Comparison of ENCODE assay signal across 8 cellular contexts in the genomic region with DNA sequence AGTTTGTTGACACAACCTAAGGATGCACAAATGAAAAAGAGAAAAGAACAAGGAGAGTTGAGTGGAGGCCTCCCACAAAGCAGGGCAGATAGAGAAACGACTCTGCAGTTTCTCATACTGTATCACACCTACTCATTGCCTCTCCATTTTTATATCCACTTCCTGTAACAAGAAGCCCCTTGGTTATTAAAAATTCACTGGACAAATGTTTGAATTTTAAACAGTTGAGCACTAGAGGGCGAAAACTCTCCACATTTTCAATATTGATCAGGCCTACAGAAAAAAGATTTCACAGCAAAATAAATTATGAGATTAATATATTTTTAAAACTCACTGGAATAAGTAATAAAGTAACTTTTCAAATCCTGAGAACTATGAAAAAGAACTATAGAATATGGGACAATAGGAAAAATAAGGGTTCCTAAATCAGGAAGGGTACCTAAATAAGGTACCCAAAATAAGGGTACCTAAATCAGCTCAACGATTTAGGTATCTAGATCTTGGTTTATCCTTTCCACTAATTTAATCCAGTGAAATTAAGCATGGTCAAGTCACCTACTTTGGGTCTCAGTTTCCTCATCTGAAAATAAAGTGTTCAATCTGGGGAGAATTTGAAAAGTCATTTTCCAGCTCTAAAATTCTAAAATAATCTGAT. TPM values are rescaled to one million over a fixed set of nuclear protein-coding genes. Genes with fewer than 3 reads are reported as not detected.
DNase-seq lines count a peak whose midpoint lies in the region; ATAC-seq, FAIRE-seq and TF ChIP-seq lines count a peak whose summit lies in the region.

No MANE protein-coding gene starts in this region.

- H3K4me2 ChIP-seq in H9 (ENCODE audit: insufficient read depth, insufficient read length, low read length) (no peak overlapping the region), OCI-LY1 (ENCODE audit: low read length) (no peak overlapping the region)

- no CpG with 5 or more reads among the region's 3 CpGs for WGBS in H9 (ENCODE audit: extremely low coverage, insufficient read length, low lambda C conversion rate)
- 34 to 42% (median 40%) methylated on average over 3 of the region's 3 CpGs for WGBS in small intestine, 3 donors

- no peak overlapping the region for H2BK5ac ChIP-seq in H9 (ENCODE audit: insufficient read length, low read length)

- peak overlapping the region in 2 of 7 donors; percentile 12 to 22 for H3K27ac Mint-ChIP-seq in CD4-positive, alpha-beta memory T cell
- H3K27ac Mint-ChIP-seq in H9, result no peak overlapping the region

- no peak overlapping the region for H3K4me3 ChIP-seq in CD4-positive, alpha-beta memory T cell (ENCODE audit: low read length in 2 of 2)
- no peak overlapping the region for H3K4me3 ChIP-seq in OCI-LY1 (ENCODE audit: low read depth, low read length, poor library complexity, severe bottlenecking)
- no peak overlapping the region for H3K4me3 ChIP-seq in epithelial cell of proximal tubule (ENCODE audit: low read depth, low read length)
- no peak overlapping the region for H3K4me3 ChIP-seq in small intestine (ENCODE audit: low read depth in 1 of 2, low read length in 2 of 2)

- H4K5ac ChIP-seq in H9 (ENCODE audit: insufficient read length, low read depth, low read length), result no peak overlapping the region

- no peak overlapping the region for H2BK120ac ChIP-seq in H9 (ENCODE audit: low read depth, low read length, poor library complexity, severe bottlenecking)

- no peak overlapping the region for H3K18ac ChIP-seq in H9 (ENCODE audit: insufficient read length, low read depth, low read length)

- no peaks in the 10 kb centered on the region for H3K36me3 ChIP-seq in CD4-positive, alpha-beta memory T cell (ENCODE audit: insufficient read depth, low read length)
- peaks cover 13% of the 10 kb centered on the region; the same call in 1 of the 2 replicates for H3K36me3 ChIP-seq in OCI-LY1 (ENCODE audit: insufficient read depth, low read length)
- H3K36me3 ChIP-seq in small intestine (ENCODE audit: control insufficient read depth in 2 of 2, insufficient read depth in 2 of 2, low read length in 2 of 2), result peaks cover 0 to 3% of the 10 kb centered on the region in 2 donors

- no peaks in the 10 kb centered on the region for H3F3A ChIP-seq in OCI-LY1 (ENCODE audit: insufficient read depth, low read length)

- ATAC-seq in GM19035 (IDR thresholded peaks at IDR 0.05; ENCODE audit: unreplicated experiment) (no peak), GM18519 (IDR thresholded peaks at IDR 0.05; ENCODE audit: low FRiP score, unreplicated experiment) (no peak), GM21390 (IDR thresholded peaks at IDR 0.05; ENCODE audit: unreplicated experiment) (no peak)

- no peak overlapping the region for H4K8ac ChIP-seq in H9 (replicated peaks; ENCODE audit: insufficient read length, low read depth, low read length)

- no peak overlapping the region for H3K4me3 Mint-ChIP-seq in CD4-positive, alpha-beta memory T cell
- no peak overlapping the region for H3K4me3 Mint-ChIP-seq in H9

- H3K9me3 Mint-ChIP-seq in CD4-positive, alpha-beta memory T cell, result no peaks in the 10 kb centered on the region
- no peaks in the 10 kb centered on the region for H3K9me3 Mint-ChIP-seq in H9

- peak; percentile 92 for FAIRE-seq in small intestine (lab: Jason Lieb, UNC)

- H3K23me2 ChIP-seq in H9 (ENCODE audit: insufficient read length, low read depth, low read length, poor library complexity, severe bottlenecking), result no peaks in the 10 kb centered on the region

- H3K9ac ChIP-seq in H9 (ENCODE audit: extremely low read depth, insufficient read length, low read length), result no peak overlapping the region
- H3K9ac ChIP-seq in OCI-LY1 (ENCODE audit: low read length), result no peak overlapping the region

- H3K27me3 ChIP-seq in CD4-positive, alpha-beta memory T cell (ENCODE audit: insufficient read depth, low read length), result no peaks in the 10 kb centered on the region
- H3K27me3 ChIP-seq in H9 (ENCODE audit: insufficient read depth, low read length) (no peaks in the 10 kb centered on the region), OCI-LY1 (ENCODE audit: insufficient read depth, low read length) (no peaks in the 10 kb centered on the region), small intestine (ENCODE audit: control insufficient read depth in 2 of 2, insufficient read depth in 2 of 2, low read length in 2 of 2) (no peaks in the 10 kb centered on the region)

- H3K9me3 ChIP-seq in CD4-positive, alpha-beta memory T cell (ENCODE audit: control insufficient read depth in 1 of 2, low read length in 2 of 2), result no peaks in the 10 kb centered on the region
- H3K9me3 ChIP-seq in H9 (ENCODE audit: control insufficient read depth, low read depth, low read length), result no peaks in the 10 kb centered on the region
- H3K9me3 ChIP-seq in OCI-LY1 (ENCODE audit: low read length), result no peaks in the 10 kb centered on the region
- no peaks in the 10 kb centered on the region for H3K9me3 ChIP-seq in small intestine (ENCODE audit: control insufficient read depth, low read depth)

- no peaks in the 10 kb centered on the region for H3K4me1 ChIP-seq in CD4-positive, alpha-beta memory T cell (ENCODE audit: insufficient read depth, low read length)
- H3K4me1 ChIP-seq in H9 (ENCODE audit: insufficient read depth, low read length) (no peaks in the 10 kb centered on the region), OCI-LY1 (ENCODE audit: insufficient read depth, low read length, severe bottlenecking) (no peaks in the 10 kb centered on the region), small intestine (ENCODE audit: control insufficient read depth in 2 of 2, insufficient read depth in 1 of 2, low read depth in 1 of 2, low read length in 1 of 2) (peaks cover 0 to 2% of the 10 kb centered on the region in 2 donors)

- H3K27me3 Mint-ChIP-seq in CD4-positive, alpha-beta memory T cell, result no peaks in the 10 kb centered on the region
- H3K27me3 Mint-ChIP-seq in H9 (ENCODE audit: low read depth), result no peaks in the 10 kb centered on the region

- H2BK20ac ChIP-seq in H9 (ENCODE audit: low read depth, low read length, poor library complexity, severe bottlenecking), result no peak overlapping the region

- no peak overlapping the region for H3K27ac ChIP-seq in CD4-positive, alpha-beta memory T cell (ENCODE audit: low read depth, low read length)
- H3K27ac ChIP-seq in H9 (ENCODE audit: insufficient read length, low read depth, low read length) (no peak overlapping the region), OCI-LY1 (ENCODE audit: low read depth, low read length, poor library complexity, severe bottlenecking) (no peak overlapping the region), small intestine (ENCODE audit: low read depth in 1 of 2, low read length in 1 of 2) (no peak overlapping the region)

- H3K36me3 Mint-ChIP-seq in CD4-positive, alpha-beta memory T cell, result peaks cover 22 to 35% of the 10 kb centered on the region in 2 donors
- H3K36me3 Mint-ChIP-seq in H9 (ENCODE audit: insufficient read depth in 1 of 3, low read depth in 3 of 3), result peaks cover 0 to 16% (median 12%) of the 10 kb centered on the region in 3 experiments; a peak in 5 of 7 replicates

- intact Hi-C loops in CD4-positive, alpha-beta memory T cell (cut with micrococcal nuclease), result loop anchor here (1.0 kb wide), 1 partner anchor 518 kb away; no protein-coding TSS in a partner anchor

- H3K4me1 Mint-ChIP-seq in CD4-positive, alpha-beta memory T cell, result peaks cover 0 to 1% (median 0%) of the 10 kb centered on the region in 4 donors
- H3K4me1 Mint-ChIP-seq in H9, result 0 out of 4 replicates have a peak, but pooled peaks cover 0 to 2% of the 10 kb centered on the region in 2 experiments

- H3K79me2 ChIP-seq in H9 (ENCODE audit: insufficient read depth, low read length) (no peaks in the 10 kb centered on the region), OCI-LY1 (ENCODE audit: insufficient read depth, low read length) (no peaks in the 10 kb centered on the region)

- TF ChIP-seq CTCF in H9 (conservative IDR thresholded peaks at IDR 0.05) (peak; percentile 53), OCI-LY1 (IDR thresholded peaks at IDR 0.05; ENCODE audit: low read length) (peak; percentile 52), epithelial cell of proximal tubule (conservative IDR thresholded peaks at IDR 0.05; ENCODE audit: low read depth, low read length) (peak; percentile 58)

- H3T11ph ChIP-seq in H9 (ENCODE audit: low read length), result no peak overlapping the region

- peak in 3 of 5 donors; percentile 3 to 11 (median 10) for DNase-seq in CD4-positive, alpha-beta memory T cell
- DNase-seq in H9 (no peak), epithelial cell of proximal tubule (ENCODE audit: low read depth) (no peak), small intestine (peak; percentile 37)

- H2BK12ac ChIP-seq in H9 (ENCODE audit: insufficient read length, low read depth, low read length), result no peak overlapping the region

- no peak overlapping the region for H3K4ac ChIP-seq in H9 (ENCODE audit: low read depth, low read length)

- H3K9me2 ChIP-seq in OCI-LY1 (ENCODE audit: low read depth, low read length), result no peaks in the 10 kb centered on the region

- H4K20me1 ChIP-seq in H9 (ENCODE audit: control insufficient read depth, insufficient read depth, insufficient read length), result no peaks in the 10 kb centered on the region
- no peaks in the 10 kb centered on the region for H4K20me1 ChIP-seq in OCI-LY1 (ENCODE audit: insufficient read depth, low read length)

- H3K79me1 ChIP-seq in H9 (ENCODE audit: insufficient read depth, low read depth, low read length, poor library complexity, severe bottlenecking), result no peaks in the 10 kb centered on the region

- no peak overlapping the region for H4K91ac ChIP-seq in H9 (ENCODE audit: insufficient read length, low read depth, low read length)

- H3K14ac ChIP-seq in H9 (ENCODE audit: insufficient read depth, low read length), result no peak overlapping the region

- H2AK5ac ChIP-seq in H9 (ENCODE audit: insufficient read length, low read length), result no peak overlapping the region

- H2AFZ ChIP-seq in H9 (ENCODE audit: low read length) (no peak overlapping the region), OCI-LY1 (ENCODE audit: low read length) (no peak overlapping the region)

- no peak overlapping the region for H3K23ac ChIP-seq in H9 (ENCODE audit: insufficient read length, low read depth, low read length)

- H2BK15ac ChIP-seq in H9 (ENCODE audit: low read depth, low read length), result no peak overlapping the region

- H3K56ac ChIP-seq in H9 (ENCODE audit: insufficient read length, low read depth, low read length), result no peak overlapping the region

- CTCF ChIA-PET in CD4-positive, alpha-beta memory T cell (lab: Charles Lee; ENCODE audit: partially characterized antibody), result interaction anchor here (0.8 to 1.7 kb wide), 3 partner anchors 25 to 519 kb away, joined by 3 to 5 read pairs (median 3); no protein-coding TSS in a partner anchor

- POLR2A ChIA-PET in CD4-positive, alpha-beta memory T cell (lab: Charles Lee; ENCODE audit: partially characterized antibody), result no interaction called here

RNA-seq across cellular contexts. Expression of a gene that starts 47.0 kb away (rescaled TPM):
- total RNA-seq in CD4-positive, alpha-beta memory T cell, result 100 to 1,000 TPM; 247 to 271 TPM
- 100 to 1,000 TPM; 616 to 730 TPM for polyA plus RNA-seq in CD4-positive, alpha-beta memory T cell
- total RNA-seq in H9 (2021) (433 and 435 TPM in 2 replicates), epithelial cell of proximal tubule (515 and 693 TPM in 2 replicates)
- polyA plus RNA-seq in small intestine, result 100 to 1,000 TPM; 248 to 895 (median 288) TPM

RNA-seq across cellular contexts. Expression of a gene that starts 58.3 kb away (rescaled TPM):
- total RNA-seq in CD4-positive, alpha-beta memory T cell, result under 1 TPM; 0.33 to 0.70 TPM
- polyA plus RNA-seq in CD4-positive, alpha-beta memory T cell, result under 1 TPM; 0.32 to 0.95 TPM
- total RNA-seq in H9 (2021), result 4.4 and 4.8 TPM in 2 replicates
- total RNA-seq in epithelial cell of proximal tubule, result 0.86 and 1.2 TPM in 2 replicates
- 1 to 10 TPM in 1 of 3 donors, under 1 TPM in 2; 0.54 to 1.8 (median 0.67) TPM for polyA plus RNA-seq in small intestine

Comparison
In these comparisons a context has a peak if more than half of its experiments do, and no peak if none do; other contexts are left out.
1. DNase-seq: peak in CD4-positive, alpha-beta memory T cell (3 of 5) and small intestine (single experiment); none in H9 (single experiment) and epithelial cell of proximal tubule (single experiment).
2. Peak in every context shown above with its lines, with median percentiles within 50 percentile points of each other: CTCF ChIP-seq.